Comparison of ENCODE assay signal across 27 cellular contexts in the genomic region with DNA sequence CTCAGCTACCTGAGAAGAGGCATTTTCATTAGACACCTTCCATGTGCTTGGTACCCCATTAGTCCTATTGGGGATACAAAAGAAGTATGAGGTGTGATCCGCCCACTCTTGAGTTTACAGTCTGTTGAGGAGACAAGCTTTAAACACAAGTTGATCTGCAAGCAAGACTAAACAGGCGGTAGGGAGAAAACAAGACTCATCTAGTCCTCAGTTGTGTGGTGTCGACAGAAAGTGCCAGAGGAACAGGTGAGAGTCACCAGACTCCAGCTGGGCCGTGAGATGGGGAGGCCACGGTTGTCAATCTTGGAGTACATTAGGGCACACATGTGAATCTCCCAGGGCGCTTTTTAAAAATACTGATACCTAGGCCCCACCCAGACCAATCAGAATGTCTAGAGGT. TPM values are rescaled to one million over a fixed set of nuclear protein-coding genes. Genes with fewer than 3 reads are reported as not detected.
DNase-seq lines count a peak whose midpoint lies in the region; ATAC-seq and TF ChIP-seq lines count a peak whose summit lies in the region.
"Had no signal": no experiment of that assay in that cellular context is flagged by ENCODE, and none has a peak within 500 bp of the region (broad histone marks: within the 10 kb centered on the region; RNA-seq: fewer than 3 reads in every experiment).

No MANE protein-coding gene starts in this region.

- H3K79me1 ChIP-seq in mesendoderm (ENCODE audit: low read length), result peaks cover 28% of the 10 kb centered on the region

- H2AK5ac ChIP-seq in mesendoderm (ENCODE audit: low read length), result no peak overlapping the region

- H3K4me1 Mint-ChIP-seq in MCF 10A (ENCODE audit: insufficient read depth, unreplicated experiment), result peaks cover 26% of the 10 kb centered on the region
- peaks cover 83% of the 10 kb centered on the region for H3K4me1 Mint-ChIP-seq in activated T-helper 1 cell treated with anti-CD3 and anti-CD28 coated beads, Interleukin-12 subunit alpha, Interleukin-12 subunit beta, Interleukin-2, Interleukin-4 antibody, amounts not matched to agents 30 ng/mL and 10 ng/mL and 1 ng/mL, durations not matched to agents 14 hours and 24 hours and 36 hours (ENCODE audit: low read depth)

- no peak overlapping the region for H2BK120ac ChIP-seq in mesendoderm (ENCODE audit: low read depth, low read length)

- ATAC-seq in esophagus mucosa (peak; percentile 62), thoracic aorta (ENCODE audit: insufficient number of reproducible peaks, low FRiP score, low read depth) (no peak), GM19324 (IDR thresholded peaks at IDR 0.05; ENCODE audit: low FRiP score, unreplicated experiment) (no peak), HG03439 (IDR thresholded peaks at IDR 0.05; ENCODE audit: unreplicated experiment) (no peak)
- ATAC-seq: HCT116; left lobe of liver; stimulated activated naive CD8-positive, alpha-beta T cell treated with anti-CD3 and anti-CD28 coated beads, Interleukin-15, Interleukin-2, amounts not matched to agents 100 U/mL and 50 U/mL, for 24 hours had no signal

- no peak overlapping the region for H3K18ac ChIP-seq in mesendoderm (ENCODE audit: low read length)

- H3K27ac ChIP-seq in breast epithelium (no peak overlapping the region), thoracic aorta (peak overlapping the region; percentile 31 to 64), mesendoderm (ENCODE audit: low read depth, low read length) (no peak overlapping the region)
- H3K27ac ChIP-seq: neural progenitor cell, Peyer's patch, SJSA1 had no signal

- H3K36me3 Mint-ChIP-seq in MCF 10A (ENCODE audit: insufficient read depth, unreplicated experiment), result peaks cover 7% of the 10 kb centered on the region
- peaks cover 35% of the 10 kb centered on the region for H3K36me3 Mint-ChIP-seq in activated T-helper 1 cell treated with anti-CD3 and anti-CD28 coated beads, Interleukin-12 subunit alpha, Interleukin-12 subunit beta, Interleukin-2, Interleukin-4 antibody, amounts not matched to agents 30 ng/mL and 10 ng/mL and 1 ng/mL, durations not matched to agents 14 hours and 24 hours and 36 hours (ENCODE audit: low read depth)

- H3K9ac ChIP-seq in mesendoderm (ENCODE audit: low read length), result no peak overlapping the region
- H3K9ac ChIP-seq: neural progenitor cell had no signal

- H3K79me2 ChIP-seq in mesendoderm (ENCODE audit: control insufficient read depth, insufficient read depth, low read length), result peaks cover 96% of the 10 kb centered on the region

- no peak overlapping the region for H2BK15ac ChIP-seq in mesendoderm (replicated peaks; ENCODE audit: low read depth)

- H3K4me3 ChIP-seq in breast epithelium (no peak overlapping the region), thoracic aorta (no peak overlapping the region), mesendoderm (ENCODE audit: low read length) (no peak overlapping the region)
- H3K4me3 ChIP-seq: neural progenitor cell, Peyer's patch, SJSA1, skin epidermis had no signal

- H2BK5ac ChIP-seq in mesendoderm (ENCODE audit: low read length), result no peak overlapping the region

- H3K9me3 ChIP-seq in breast epithelium (no peaks in the 10 kb centered on the region), thoracic aorta (no peaks in the 10 kb centered on the region)
- H3K9me3 ChIP-seq: Peyer's patch, SJSA1 had no signal

- no peak overlapping the region for H3K4ac ChIP-seq in mesendoderm (ENCODE audit: low read depth, low read length)

- H4K5ac ChIP-seq in mesendoderm (ENCODE audit: low read length), result no peak overlapping the region

- no peaks in the 10 kb centered on the region for H3K36me3 ChIP-seq in breast epithelium
- H3K36me3 ChIP-seq in thoracic aorta, result no peaks in the 10 kb centered on the region
- H3K36me3 ChIP-seq in mesendoderm (ENCODE audit: control insufficient read depth, insufficient read depth, low read length), result no peaks in the 10 kb centered on the region
- H3K36me3 ChIP-seq: neural progenitor cell, Peyer's patch had no signal

- POLR2A ChIA-PET in MCF 10A (lab: Yijun Ruan, JAX), result no interaction called here

- TF ChIP-seq POLR2A in breast epithelium (IDR thresholded peaks at IDR 0.05), result no peak

- no peak for TF ChIP-seq CTCF in MCF 10A (IDR thresholded peaks at IDR 0.05; ENCODE audit: unreplicated experiment)
- TF ChIP-seq CTCF in breast epithelium (IDR thresholded peaks at IDR 0.05), result no peak
- TF ChIP-seq CTCF in thoracic aorta (IDR thresholded peaks at IDR 0.05), result no peak

- no CpG with 5 or more reads among the region's 6 CpGs for WGBS in mesendoderm (ENCODE audit: extremely low coverage, insufficient coverage, low lambda C conversion rate)

- intact Hi-C loops in MCF 10A (cut with micrococcal nuclease), result no loop called here
- intact Hi-C loops in breast epithelium (cut with DNase I; ENCODE audit: low total_unique reads), result no loop called here
- intact Hi-C loops in activated T-helper 1 cell treated with anti-CD3 and anti-CD28 coated beads, Interleukin-12 subunit alpha, Interleukin-12 subunit beta, Interleukin-2, Interleukin-4 antibody, amounts not matched to agents 30 ng/mL and 10 ng/mL and 1 ng/mL, durations not matched to agents 14 hours and 24 hours and 36 hours (cut with micrococcal nuclease), result no loop called here

- no peaks in the 10 kb centered on the region for H3K9me3 Mint-ChIP-seq in MCF 10A (ENCODE audit: unreplicated experiment)
- no peaks in the 10 kb centered on the region for H3K9me3 Mint-ChIP-seq in activated T-helper 1 cell treated with anti-CD3 and anti-CD28 coated beads, Interleukin-12 subunit alpha, Interleukin-12 subunit beta, Interleukin-2, Interleukin-4 antibody, amounts not matched to agents 30 ng/mL and 10 ng/mL and 1 ng/mL, durations not matched to agents 14 hours and 24 hours and 36 hours
- H3K9me3 Mint-ChIP-seq: activated B cell treated with CpG ODN at 0.5 μM for 24 hours, neural progenitor cell, type B pancreatic cell had no signal

- BruUV-seq in MCF 10A (replicated peaks; lab: Mats Ljungman, UMichigan), result no TSS peak

- H3K27me3 ChIP-seq in breast epithelium, result no peaks in the 10 kb centered on the region
- no peaks in the 10 kb centered on the region for H3K27me3 ChIP-seq in thoracic aorta (replicated peaks; ENCODE audit: insufficient read depth)
- H3K27me3 ChIP-seq in mesendoderm (ENCODE audit: insufficient read depth, low read length, poor library complexity), result no peaks in the 10 kb centered on the region
- H3K27me3 ChIP-seq: neural progenitor cell, Peyer's patch, SJSA1 had no signal

- DNase-seq in MCF 10A (ENCODE audit: unreplicated experiment) (no peak), breast epithelium (ENCODE audit: low spot score in 2 of 2) (no peak), thoracic aorta (ENCODE audit: low spot score) (no peak), mesendoderm (no peak)
- DNase-seq in activated T-helper 1 cell treated with anti-CD3 and anti-CD28 coated beads, Interleukin-12 subunit alpha, Interleukin-12 subunit beta, Interleukin-2, Interleukin-4 antibody, amounts not matched to agents 30 ng/mL and 10 ng/mL and 1 ng/mL, durations not matched to agents 14 hours and 24 hours and 36 hours (ENCODE audit: low spot score), result no peak
- DNase-seq: activated B cell treated with CpG ODN at 0.5 μM for 24 hours; cerebellar nuclear complex; DND-41; effector memory CD4-positive, alpha-beta T cell; head of caudate nucleus; midbrain; NCI-H1105; NCI-H2029 treated with DMSO at 0.1 percent for 48 hours; NCI-H510A; Peyer's patch; stimulated activated CD4-positive, alpha-beta T cell treated with anti-CD3 and anti-CD28 coated beads, Interleukin-2, amount 100 ng/mL, for 24 hours; stimulated activated naive CD8-positive, alpha-beta T cell treated with anti-CD3 and anti-CD28 coated beads, Interleukin-15, Interleukin-2, amounts not matched to agents 100 U/mL and 50 U/mL, for 24 hours had no signal

- H3K27ac Mint-ChIP-seq in MCF 10A (ENCODE audit: low read depth, unreplicated experiment), result peak overlapping the region; percentile 86
- H3K27ac Mint-ChIP-seq in activated T-helper 1 cell treated with anti-CD3 and anti-CD28 coated beads, Interleukin-12 subunit alpha, Interleukin-12 subunit beta, Interleukin-2, Interleukin-4 antibody, amounts not matched to agents 30 ng/mL and 10 ng/mL and 1 ng/mL, durations not matched to agents 14 hours and 24 hours and 36 hours, result peak overlapping the region; percentile 92
- H3K27ac Mint-ChIP-seq: activated B cell treated with CpG ODN at 0.5 μM for 24 hours, neural progenitor cell, type B pancreatic cell had no signal

- H3K23ac ChIP-seq in mesendoderm (ENCODE audit: low read length), result no peak overlapping the region

- no peaks in the 10 kb centered on the region for H3K4me1 ChIP-seq in breast epithelium
- H3K4me1 ChIP-seq in thoracic aorta (ENCODE audit: control insufficient read depth in 1 of 2, low read depth in 2 of 2), result peaks cover 23 to 70% of the 10 kb centered on the region in 2 donors
- peaks cover 24% of the 10 kb centered on the region for H3K4me1 ChIP-seq in mesendoderm (ENCODE audit: control insufficient read depth, low read depth, low read length)
- H3K4me1 ChIP-seq: SJSA1 had no signal

- no peak overlapping the region for H3K56ac ChIP-seq in mesendoderm (ENCODE audit: low read length)

- H3K4me3 Mint-ChIP-seq in MCF 10A (ENCODE audit: unreplicated experiment), result no peak overlapping the region
- H3K4me3 Mint-ChIP-seq in activated T-helper 1 cell treated with anti-CD3 and anti-CD28 coated beads, Interleukin-12 subunit alpha, Interleukin-12 subunit beta, Interleukin-2, Interleukin-4 antibody, amounts not matched to agents 30 ng/mL and 10 ng/mL and 1 ng/mL, durations not matched to agents 14 hours and 24 hours and 36 hours, result peak overlapping the region; percentile 49
- H3K4me3 Mint-ChIP-seq: activated B cell treated with CpG ODN at 0.5 μM for 24 hours, neural progenitor cell, type B pancreatic cell had no signal

- CTCF ChIA-PET in MCF 10A (lab: Yijun Ruan, JAX), result interaction anchor here (0.7 to 1.8 kb wide), 2 partner anchors 118 to 174 kb away, joined by 3 to 6 read pairs; no protein-coding TSS in a partner anchor

- H4K8ac ChIP-seq in mesendoderm (ENCODE audit: low read depth, low read length), result no peak overlapping the region

- no peak overlapping the region for H3K4me2 ChIP-seq in mesendoderm (ENCODE audit: low read length)
- H3K4me2 ChIP-seq: neural progenitor cell had no signal

- no peaks in the 10 kb centered on the region for H3K27me3 Mint-ChIP-seq in MCF 10A (ENCODE audit: insufficient read depth, unreplicated experiment)
- H3K27me3 Mint-ChIP-seq in activated T-helper 1 cell treated with anti-CD3 and anti-CD28 coated beads, Interleukin-12 subunit alpha, Interleukin-12 subunit beta, Interleukin-2, Interleukin-4 antibody, amounts not matched to agents 30 ng/mL and 10 ng/mL and 1 ng/mL, durations not matched to agents 14 hours and 24 hours and 36 hours (ENCODE audit: insufficient read depth), result no peaks in the 10 kb centered on the region
- H3K27me3 Mint-ChIP-seq: activated B cell treated with CpG ODN at 0.5 μM for 24 hours, progenitor cell of endocrine pancreas, type B pancreatic cell had no signal

RNA-seq across cellular contexts. Expression of a gene that starts 10.3 kb away (rescaled TPM):
- total RNA-seq in MCF 10A (2022), result 18.5 and 18.7 TPM in 2 replicates
- total RNA-seq in breast epithelium, result 1 to 10 TPM; 4.9 to 8.5 (median 7.5) TPM
- total RNA-seq in activated T-helper 1 cell treated with anti-CD3 and anti-CD28 coated beads, Interleukin-12 subunit alpha, Interleukin-12 subunit beta, Interleukin-2, Interleukin-4 antibody, amounts not matched to agents 30 ng/mL and 10 ng/mL and 1 ng/mL, durations not matched to agents 14 hours and 24 hours and 36 hours, result 30.3 and 30.5 TPM in 2 replicates
- 5.0 TPM for total RNA-seq in esophagus mucosa
- 10 to 100 TPM in 1 of 2 donors, 1 to 10 TPM in 1; 6.5 to 12.4 TPM for total RNA-seq in thoracic aorta
- 34.9 TPM for polyA plus RNA-seq in mesendoderm (2013, experiment 1 of 2)
- polyA plus RNA-seq in mesendoderm (2013, experiment 2 of 2), result 33.1 TPM

Comparison
In these comparisons a context has a peak if more than half of its experiments do, and no peak if none do; other contexts are left out.
1. H3K27ac ChIP-seq: peak in thoracic aorta (2 of 2); none in breast epithelium (0 of 2) and mesendoderm (single experiment).